9 cellular contexts compared by ENCODE assay signal in the genomic region with DNA sequence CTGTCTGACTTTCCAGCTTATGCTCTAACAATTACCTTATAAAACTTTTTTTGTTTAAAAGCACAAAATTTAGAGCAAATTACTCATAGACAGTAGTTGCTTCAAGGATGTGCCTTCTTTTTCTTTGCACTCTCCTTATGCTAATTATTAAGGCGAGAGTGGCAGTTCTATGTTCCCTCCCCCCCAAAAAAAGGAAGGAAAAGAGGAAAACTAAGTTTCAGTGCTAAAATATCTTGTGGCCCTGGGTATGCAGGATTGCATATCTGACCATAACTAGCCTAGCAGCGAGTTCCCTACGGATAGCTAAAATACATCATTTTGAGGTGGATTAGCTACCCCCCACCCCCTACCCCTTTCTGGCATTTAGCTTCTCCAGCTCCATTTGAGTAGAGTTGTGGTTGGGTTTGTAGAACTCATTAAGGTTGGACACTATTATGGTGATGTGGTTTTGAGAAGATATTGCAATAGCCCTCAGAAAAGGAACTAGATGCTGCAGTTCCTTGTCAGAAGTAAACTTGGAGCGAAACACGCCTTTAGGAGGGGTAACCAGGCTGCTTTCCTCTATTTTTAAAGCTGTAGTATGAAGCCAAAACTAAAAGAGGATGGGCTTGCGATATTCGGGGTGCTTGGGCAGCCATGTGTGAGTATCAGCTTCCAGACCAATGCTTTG.
DNase-seq lines count a peak whose midpoint lies in the region; ATAC-seq, FAIRE-seq and TF ChIP-seq lines count a peak whose summit lies in the region.
"Had no signal": no experiment of that assay in that cellular context is flagged by ENCODE, and none has a peak within 500 bp of the region (broad histone marks: within the 10 kb centered on the region; RNA-seq: fewer than 3 reads in every experiment).

No MANE protein-coding gene starts in this region.

- H3K4me3 ChIP-seq in right cardiac atrium (ENCODE audit: low read length) (no peak overlapping the region), transverse colon (no peak overlapping the region)
- H3K4me3 ChIP-seq: sigmoid colon had no signal

- FAIRE-seq in urothelium cell line (lab: Jason Lieb, UNC), result no peak

- H3K27ac ChIP-seq in right cardiac atrium (ENCODE audit: low read length) (no peak overlapping the region), transverse colon (peak overlapping the region in 3 of 4 donors; percentile 4 to 27 (median 16))

- intact Hi-C loops in Right ventricle myocardium superior (cut with DNase I), result no loop called here
- intact Hi-C loops in right cardiac atrium (cut with DNase I), result no loop called here
- intact Hi-C loops in transverse colon (cut with DNase I; ENCODE audit: low total_unique reads), result no loop called here

- H3K9me3 ChIP-seq in right cardiac atrium (ENCODE audit: control insufficient read depth, low read length), result no peaks in the 10 kb centered on the region
- no peaks in the 10 kb centered on the region for H3K9me3 ChIP-seq in transverse colon
- H3K9me3 ChIP-seq: sigmoid colon had no signal

- H3K27me3 ChIP-seq in right cardiac atrium (ENCODE audit: control insufficient read depth, insufficient read depth) (no peaks in the 10 kb centered on the region), transverse colon (no peaks in the 10 kb centered on the region)
- H3K27me3 ChIP-seq: sigmoid colon had no signal

- no peak for TF ChIP-seq CTCF in transverse colon (IDR thresholded peaks at IDR 0.05)

- TF ChIP-seq EP300 in transverse colon (IDR thresholded peaks at IDR 0.05; ENCODE audit: low read depth), result no peak

- H3K36me3 ChIP-seq in transverse colon, result no peaks in the 10 kb centered on the region
- H3K36me3 ChIP-seq: sigmoid colon had no signal

- H3K4me1 ChIP-seq in right cardiac atrium (ENCODE audit: control insufficient read depth, insufficient read depth, low read length) (peaks cover 2% of the 10 kb centered on the region), transverse colon (peaks cover 0 to 15% (median 0%) of the 10 kb centered on the region in 4 donors)
- H3K4me1 ChIP-seq: sigmoid colon had no signal

- in situ Hi-C loops in transverse colon (cut with MboI; ENCODE audit: low pct_ligation_motif_present in 1 of 4, low pct_unique_long_range_greater_than_20kb in 1 of 4, low sequenced_read_pairs in 3 of 4), result no loop called here

- peak; percentile 10 for ATAC-seq in Right ventricle myocardium superior (ENCODE audit: poor library complexity)
- ATAC-seq in right cardiac atrium, result no peak
- ATAC-seq in HG03280 (IDR thresholded peaks at IDR 0.05; ENCODE audit: unreplicated experiment), result peak; percentile 42

- no peak for DNase-seq in Right ventricle myocardium superior
- no peak for DNase-seq in right cardiac atrium
- peak; percentile 32 for DNase-seq in UCSD-AML1 (lab: John Stamatoyannopoulos, UW; ENCODE audit: unreplicated experiment)
- no peak for DNase-seq in transverse colon
- DNase-seq in stimulated activated naive CD4-positive, alpha-beta T cell (lab: John Stamatoyannopoulos, UW), result no peak
- no peak for DNase-seq in cortex of kidney (lab: John Stamatoyannopoulos, UW)
- DNase-seq in urothelium cell line (ENCODE audit: low spot score), result no peak
- DNase-seq: sigmoid colon had no signal

- no peak for TF ChIP-seq POLR2A in transverse colon (IDR thresholded peaks at IDR 0.05)

- 84% methylated on average over 7 of the region's 7 CpGs for WGBS in right cardiac atrium
- WGBS in transverse colon (ENCODE audit: low coverage in 1 of 2), 2 donors, result 71 to 87% methylated on average over 7 of the region's 7 CpGs

Comparison
In these comparisons a context has a peak if more than half of its experiments do, and no peak if none do; other contexts are left out.
1. ATAC-seq: peak in Right ventricle myocardium superior (single experiment) and HG03280 (single experiment); none in right cardiac atrium (0 of 2).